In the genomic region with DNA sequence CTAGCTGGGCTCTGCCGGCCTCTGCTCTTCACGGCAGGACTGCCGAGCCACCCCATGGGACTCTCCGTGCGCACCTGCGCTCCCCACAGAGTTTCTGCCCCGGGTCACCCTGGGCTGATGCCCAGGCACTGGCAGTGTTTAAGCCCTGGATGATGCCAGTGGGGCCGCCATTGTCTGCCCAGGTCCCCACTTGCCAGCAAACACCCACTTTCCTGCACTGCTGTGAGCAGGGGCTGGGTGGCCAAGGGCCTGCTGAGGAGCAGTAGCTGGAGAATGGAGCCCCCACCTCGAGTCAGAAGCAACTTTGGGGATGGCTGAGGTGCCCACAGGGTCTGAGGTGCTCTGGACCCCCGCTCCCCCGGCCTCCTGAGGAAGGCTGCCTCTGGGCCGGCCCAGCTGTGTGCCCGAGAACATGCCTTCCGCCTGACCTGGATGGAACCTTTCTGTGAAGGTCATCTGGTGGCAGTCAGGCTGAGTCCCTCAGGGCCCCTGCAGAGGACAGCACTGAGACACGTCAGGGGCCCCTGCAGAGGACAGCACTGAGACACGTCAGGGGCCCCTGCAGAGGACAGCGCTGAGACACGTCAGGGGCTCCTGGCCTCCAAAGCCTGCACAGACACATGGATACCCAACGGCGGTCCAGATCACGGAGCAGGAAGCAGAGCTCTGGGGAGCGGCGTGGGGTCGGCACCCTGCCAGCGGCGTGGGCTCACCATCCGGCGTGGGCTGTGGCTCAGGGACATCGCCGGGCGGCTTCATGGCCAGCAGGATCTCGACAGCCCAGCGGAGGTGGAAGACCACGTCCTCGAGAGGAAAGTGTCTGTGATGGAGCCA, we compare ENCODE assay signal across 13 cellular contexts.
"Had no signal": no experiment of that assay in that cellular context is flagged by ENCODE, and none has a peak within 500 bp of the region (broad histone marks: within the 10 kb centered on the region; RNA-seq: fewer than 3 reads in every experiment).

No MANE protein-coding gene starts in this region.

- H3K36me3 ChIP-seq: breast epithelium, esophagus muscularis mucosa, WERI-Rb-1 had no signal

- DNase-seq: activated CD4-positive, alpha-beta T cell treated with anti-CD3 and anti-CD28 coated beads for 48 hours; activated CD8-positive, alpha-beta T cell treated with anti-CD3 and anti-CD28 coated beads, Interleukin-2, amount 10 ng/mL, durations not matched to agents 7 days and 5 days; activated naive CD8-positive, alpha-beta T cell treated with anti-CD3 and anti-CD28 coated beads for 36 hours; glutamatergic neuron; naive B cell; SK-N-SH; stimulated activated CD4-positive, alpha-beta T cell treated with anti-CD3 and anti-CD28 coated beads, Interleukin-2, amount 100 ng/mL, for 24 hours; stimulated activated naive CD4-positive, alpha-beta T cell; T-helper 1 cell; WERI-Rb-1 had no signal

- ATAC-seq: activated CD8-positive, alpha-beta T cell treated with anti-CD3 and anti-CD28 coated beads, Interleukin-2, amount 10 ng/mL, durations not matched to agents 7 days and 5 days; activated T-helper 17 cell treated with anti-CD3 and anti-CD28 coated beads, Interleukin-2, amount 50 U/mL, for 72 hours had no signal

- H3K4me1 ChIP-seq: breast epithelium, esophagus muscularis mucosa had no signal

- H3K4me3 ChIP-seq: esophagus muscularis mucosa had no signal

- H3K9me3 ChIP-seq: breast epithelium, SK-N-SH had no signal

- H3K27ac ChIP-seq: esophagus muscularis mucosa, WERI-Rb-1 had no signal
